ENCODE assay signal across 13 cellular contexts in the genomic region with DNA sequence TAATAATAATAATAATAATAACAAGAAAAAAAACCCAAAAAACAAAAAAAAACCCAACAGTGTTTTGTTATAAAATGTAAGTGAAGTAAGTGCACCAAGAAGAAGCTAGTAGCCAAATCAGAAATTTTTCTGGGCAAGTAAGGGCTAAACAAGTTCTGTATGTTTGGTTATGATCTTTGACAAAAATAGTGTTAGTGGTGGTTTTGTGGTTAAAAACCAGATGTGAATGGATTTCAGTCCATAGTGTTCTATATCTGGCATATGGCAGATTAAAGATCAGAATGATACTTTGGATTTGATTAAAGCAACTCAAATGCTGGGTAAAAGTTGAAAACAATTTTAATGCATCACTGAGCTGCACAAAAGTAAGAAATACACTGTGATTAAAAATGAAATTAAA.
DNase-seq lines count a peak whose midpoint lies in the region; ATAC-seq and TF ChIP-seq lines count a peak whose summit lies in the region.
"Had no signal": no experiment of that assay in that cellular context is flagged by ENCODE, and none has a peak within 500 bp of the region (broad histone marks: within the 10 kb centered on the region; RNA-seq: fewer than 3 reads in every experiment).

No MANE protein-coding gene starts in this region.

- no peaks in the 10 kb centered on the region for H3K79me2 ChIP-seq in KMS-11 (ENCODE audit: insufficient read depth, low read depth)

- H3K36me3 ChIP-seq in BLaER1 = no peaks in the 10 kb centered on the region
- H3K36me3 ChIP-seq in KMS-11 (ENCODE audit: insufficient read depth) = no peaks in the 10 kb centered on the region
- H3K36me3 ChIP-seq in SK-N-MC (ENCODE audit: insufficient read depth, low read length) = no peaks in the 10 kb centered on the region

- H3K27me3 ChIP-seq in BLaER1 = no peaks in the 10 kb centered on the region
- no peaks in the 10 kb centered on the region for H3K27me3 ChIP-seq in KMS-11 (ENCODE audit: insufficient read depth, low read depth)

- H3K9ac ChIP-seq in BLaER1 (no peak overlapping the region), KMS-11 (no peak overlapping the region; the same call in 1 of the 2 replicates), SK-N-MC (ENCODE audit: insufficient read length) (no peak overlapping the region)

- ATAC-seq in HG02610 (IDR thresholded peaks at IDR 0.05; ENCODE audit: unreplicated experiment) = peak; percentile 49
- ATAC-seq in HG02571 (IDR thresholded peaks at IDR 0.05; ENCODE audit: unreplicated experiment) = no peak
- ATAC-seq: HepG2 had no signal

- H3K4me2 ChIP-seq in BLaER1 (peak overlapping the region; percentile 60), KMS-11 (peak overlapping the region; percentile 72)

- H4K20me1 ChIP-seq in BLaER1 (no peaks in the 10 kb centered on the region), KMS-11 (ENCODE audit: insufficient read depth) (no peaks in the 10 kb centered on the region)

- DNase-seq in SK-N-MC (ENCODE audit: low read depth, low spot score) = no peak
- DNase-seq in SHP77 (lab: John Stamatoyannopoulos, UW) = no peak
- DNase-seq in NK-92 treated with Interleukin-12 subunit alpha and Interleukin-12 subunit beta, amount 100 ng/mL, for 24 hours (lab: John Stamatoyannopoulos, UW) = no peak
- DNase-seq in SIG-M5 treated with dmso at 0.1 percent for 504 hours (lab: John Stamatoyannopoulos, UW; ENCODE audit: unreplicated experiment) = no peak
- DNase-seq: CD4-positive, CD25-positive, alpha-beta regulatory T cell; HCEC 1CT; HFFc6 had no signal

- peaks cover 63% of the 10 kb centered on the region for H3K4me1 ChIP-seq in BLaER1
- H3K4me1 ChIP-seq in KMS-11 (ENCODE audit: low read depth, poor library complexity, severe bottlenecking) = peaks cover 70% of the 10 kb centered on the region

- no peak for TF ChIP-seq CTCF in KMS-11 (conservative IDR thresholded peaks at IDR 0.05; ENCODE audit: low read depth, low read length)

- H3K27ac ChIP-seq in BLaER1 (no peak overlapping the region), KMS-11 (peak overlapping the region; percentile 52), SK-N-MC (peak overlapping the region; percentile 84)
- H3K27ac ChIP-seq: 22Rv1 had no signal

- no peak overlapping the region for H3K4me3 ChIP-seq in BLaER1
- no peak overlapping the region for H3K4me3 ChIP-seq in KMS-11 (IDR thresholded peaks at IDR 0.05; ENCODE audit: insufficient read depth, low read depth, low read length)
- H3K4me3 ChIP-seq in SK-N-MC = no peak overlapping the region

- H3K9me3 ChIP-seq in BLaER1 (peaks cover 5% of the 10 kb centered on the region; the same call in 1 of the 2 replicates), SK-N-MC (ENCODE audit: low read depth, low read length) (no peaks in the 10 kb centered on the region; the same call in 1 of the 2 replicates)

- peak overlapping the region; percentile 45; the same call in 1 of the 2 replicates for H2AFZ ChIP-seq in KMS-11 (ENCODE audit: low read depth)
